Comparison of ENCODE assay signal across 17 cellular contexts in genomic region chr1:168116327-168116799, GRCh38. TPM values are rescaled to one million over a fixed set of nuclear protein-coding genes. Genes with fewer than 3 reads are reported as not detected.
DNase-seq lines count a peak whose midpoint lies in the region; TF ChIP-seq lines count a peak whose summit lies in the region.
"Had no signal": no experiment of that assay in that cellular context is flagged by ENCODE, and none has a peak within 500 bp of the region (broad histone marks: within the 10 kb centered on the region; RNA-seq: fewer than 3 reads in every experiment).

No MANE protein-coding gene starts in this region.

- H3K79me2 ChIP-seq in Karpas-422 (ENCODE audit: low read length) (no peaks in the 10 kb centered on the region), mammary epithelial cell (ENCODE audit: insufficient read depth, low read length) (peaks cover 10% of the 10 kb centered on the region)

- DNase-seq in Karpas-422 (peak; percentile 17), NCI-H2196 treated with DMSO at 0.1 percent for 48 hours (lab: John Stamatoyannopoulos, UW; ENCODE audit: unreplicated experiment) (peak; percentile 36), mammary epithelial cell (peak; percentile 36), neuronal stem cell (ENCODE audit: low spot score) (no peak), glomerular visceral epithelial cell (ENCODE audit: extremely low spot score) (no peak), epidermal melanocyte (ENCODE audit: insufficient read length, low spot score) (no peak), erythroblast (lab: John Stamatoyannopoulos, UW) (no peak), HuH-7.5 (ENCODE audit: low spot score) (no peak)
- DNase-seq: activated CD4-positive, alpha-beta T cell treated with anti-CD3 and anti-CD28 coated beads for 36 hours; H9; naive thymus-derived CD4-positive, alpha-beta T cell; NCI-H1105 treated with DMSO at 0.1 percent for 48 hours; NCI-H526; stimulated activated CD4-positive, alpha-beta T cell treated with anti-CD3 and anti-CD28 coated beads, Interleukin-4, amount 100 ng/mL, for 24 hours; T1000 had no signal

- no peak overlapping the region for H3K18ac ChIP-seq in neuronal stem cell (ENCODE audit: low read length)

- H3K9me3 ChIP-seq in Karpas-422 (ENCODE audit: low read length) (no peaks in the 10 kb centered on the region), mammary epithelial cell (replicated peaks; ENCODE audit: insufficient read depth, low read length) (no peaks in the 10 kb centered on the region), neuronal stem cell (replicated peaks in 1 of 2; ENCODE audit: control insufficient read depth in 2 of 2, insufficient read depth in 1 of 2, low read depth in 1 of 2, low read length in 2 of 2) (peaks cover 4 to 22% of the 10 kb centered on the region in 2 donors)

- intact Hi-C loops in mammary epithelial cell (cut with micrococcal nuclease), result no loop called here

- H3K23ac ChIP-seq in neuronal stem cell (ENCODE audit: low read depth, low read length, poor library complexity), result peak overlapping the region; percentile 12

- in situ Hi-C loops in mammary epithelial cell (cut with MboI; ENCODE audit: low sequenced_read_pairs in 2 of 2), result loop anchor here in 1 of 2 donors (10.0 kb wide), 1 partner anchor 58 kb away; the partner anchor contains the start of gene TIPRL

- H3K9me2 ChIP-seq in Karpas-422 (replicated peaks; ENCODE audit: insufficient read depth, low read length), result no peaks in the 10 kb centered on the region

- no peak overlapping the region for H3K14ac ChIP-seq in neuronal stem cell (ENCODE audit: low read length)

- WGBS in mammary epithelial cell (ENCODE audit: low coverage, missing lambda C conversion rate), result 25% methylated on average over 6 of the region's 6 CpGs
- no CpG with 5 or more reads among the region's 6 CpGs for WGBS in neuronal stem cell (ENCODE audit: extremely low coverage in 2 of 2, insufficient read length in 2 of 2, insufficient replicate concordance in 1 of 2), 2 donors

- TF ChIP-seq POLR2A in erythroblast (IDR thresholded peaks at IDR 0.05; ENCODE audit: low read length), result no peak

- H2AK5ac ChIP-seq in neuronal stem cell (ENCODE audit: low read depth, low read length), result no peak overlapping the region

- no peak overlapping the region for H4K8ac ChIP-seq in neuronal stem cell (ENCODE audit: low read depth, low read length)

- H2BK15ac ChIP-seq in neuronal stem cell (ENCODE audit: low read length), result no peak overlapping the region

- H3K27ac ChIP-seq in Karpas-422 (ENCODE audit: low read length), result no peak overlapping the region
- no peak overlapping the region for H3K27ac ChIP-seq in mammary epithelial cell (ENCODE audit: insufficient read depth, low read depth, low read length)
- no peak overlapping the region for H3K27ac ChIP-seq in neuronal stem cell (replicated peaks; ENCODE audit: low read length)
- H3K27ac ChIP-seq: KMS-11 had no signal

- H3K36me3 ChIP-seq in Karpas-422 (ENCODE audit: insufficient read depth, low read length) (no peaks in the 10 kb centered on the region), mammary epithelial cell (ENCODE audit: insufficient read depth, low read length) (no peaks in the 10 kb centered on the region), neuronal stem cell (replicated peaks in 1 of 2; ENCODE audit: control insufficient read depth in 2 of 2, insufficient read depth in 2 of 2, low read length in 2 of 2) (peaks cover 5 to 72% of the 10 kb centered on the region in 2 donors)

- no peak overlapping the region for H2BK120ac ChIP-seq in neuronal stem cell (ENCODE audit: low read depth, low read length)

- H2AFZ ChIP-seq in Karpas-422 (ENCODE audit: low read length) (no peak overlapping the region), mammary epithelial cell (ENCODE audit: low read depth, low read length) (peak overlapping the region; percentile 31), neuronal stem cell (ENCODE audit: low read length) (no peak overlapping the region)

- no peak overlapping the region for H2BK12ac ChIP-seq in neuronal stem cell (ENCODE audit: low read length)

- CTCF ChIA-PET in mammary epithelial cell (lab: Charles Lee; ENCODE audit: low non-redundant PET), result no interaction called here

- H3K4me3 ChIP-seq in Karpas-422 (ENCODE audit: low read length) (no peak overlapping the region), mammary epithelial cell (replicated peaks in 1 of 3; ENCODE audit: insufficient read depth in 1 of 3, low read depth in 2 of 3, low read length in 3 of 3) (no peak overlapping the region), neuronal stem cell (ENCODE audit: low read length in 2 of 2) (no peak overlapping the region)
- H3K4me3 ChIP-seq: skin epidermis had no signal

- H3K9ac ChIP-seq in Karpas-422 (ENCODE audit: low read length), result no peak overlapping the region
- H3K9ac ChIP-seq in mammary epithelial cell (ENCODE audit: insufficient read depth, low read length), result no peak overlapping the region
- no peak overlapping the region for H3K9ac ChIP-seq in neuronal stem cell (ENCODE audit: low read depth, low read length, poor library complexity)
- H3K9ac ChIP-seq: KMS-11 had no signal

- H3K79me1 ChIP-seq in neuronal stem cell (ENCODE audit: low read depth, low read length), result no peaks in the 10 kb centered on the region

- H4K20me1 ChIP-seq in Karpas-422 (ENCODE audit: insufficient read depth, low read depth, low read length) (no peaks in the 10 kb centered on the region), mammary epithelial cell (ENCODE audit: insufficient read depth, low read length) (no peaks in the 10 kb centered on the region)

- dilution Hi-C loops in mammary epithelial cell (cut with HindIII; ENCODE audit: low sequenced_read_pairs), result no loop called here

- H3K4me1 ChIP-seq in Karpas-422 (ENCODE audit: low read length) (no peaks in the 10 kb centered on the region), mammary epithelial cell (ENCODE audit: insufficient read depth, low read length) (peaks cover 31% of the 10 kb centered on the region), neuronal stem cell (ENCODE audit: control insufficient read depth in 2 of 2, insufficient read depth in 1 of 2, low read depth in 1 of 2, low read length in 2 of 2) (no peaks in the 10 kb centered on the region)

- no peak overlapping the region for H2BK5ac ChIP-seq in neuronal stem cell (ENCODE audit: low read length)

- no peak overlapping the region for H4K91ac ChIP-seq in neuronal stem cell (ENCODE audit: low read depth, low read length, poor library complexity)

- no TSS peak for BruUV-seq in mammary epithelial cell (replicated peaks; lab: Mats Ljungman, UMichigan)

- TF ChIP-seq CTCF in mammary epithelial cell (conservative IDR thresholded peaks at IDR 0.05 in 1 of 2, IDR thresholded peaks at IDR 0.05 in 1 of 2; ENCODE audit: extremely low read depth in 1 of 2, insufficient read depth in 1 of 2, low read depth in 1 of 2, low read length in 2 of 2), result no peak

- H3K27me3 ChIP-seq in Karpas-422 (ENCODE audit: low read length), result no peaks in the 10 kb centered on the region
- H3K27me3 ChIP-seq in mammary epithelial cell (ENCODE audit: insufficient read depth, low read length), result no peaks in the 10 kb centered on the region
- H3K27me3 ChIP-seq in neuronal stem cell (ENCODE audit: control insufficient read depth in 3 of 3, insufficient read depth in 3 of 3, low read depth in 1 of 3, low read length in 3 of 3), result no peaks in the 10 kb centered on the region

- H3K4me2 ChIP-seq in Karpas-422 (ENCODE audit: low read depth, low read length, poor library complexity, severe bottlenecking), result no peak overlapping the region
- H3K4me2 ChIP-seq in mammary epithelial cell (ENCODE audit: insufficient read depth, low read depth, low read length), result no peak overlapping the region
- no peak overlapping the region for H3K4me2 ChIP-seq in neuronal stem cell (ENCODE audit: insufficient read depth, low read length, poor library complexity, severe bottlenecking)
- H3K4me2 ChIP-seq: KMS-11 had no signal

- no peak overlapping the region for H3K4ac ChIP-seq in neuronal stem cell (ENCODE audit: low read length)

RNA-seq across cellular contexts. Expression of gene GPR161, which starts 20.4 kb away (rescaled TPM):
- 1.2 and 1.6 TPM in 2 replicates for total RNA-seq in Karpas-422 (2014; rRNA removed; shearing (Covaris generic); ENCODE audit: low replicate concordance)
- 10 to 100 TPM; 15.0 to 27.1 TPM for total RNA-seq in mammary epithelial cell
- 17.8 TPM for polyA plus RNA-seq in mammary epithelial cell
- 60.3 TPM for polyA minus RNA-seq in mammary epithelial cell
- 19.6 TPM for polyA plus RNA-seq in neuronal stem cell (2013, experiment 1 of 2)
- 19.7 TPM for polyA plus RNA-seq in neuronal stem cell (2013, experiment 2 of 2)
- polyA plus RNA-seq: naive thymus-derived CD4-positive, alpha-beta T cell had no signal

Comparison
In these comparisons a context has a peak if more than half of its experiments do, and no peak if none do; other contexts are left out.
1. DNase-seq: peak in Karpas-422 (single experiment), NCI-H2196 treated with DMSO at 0.1 percent for 48 hours (single experiment) and mammary epithelial cell (single experiment); none in neuronal stem cell (single experiment), glomerular visceral epithelial cell (single experiment), epidermal melanocyte (single experiment), erythroblast (0 of 2) and HuH-7.5 (single experiment).